20 cellular contexts compared by ENCODE assay signal in genomic region chr12:98544741-98545140, GRCh38.
"Had no signal": no experiment of that assay in that cellular context is flagged by ENCODE, and none has a peak within 500 bp of the region (broad histone marks: within the 10 kb centered on the region; RNA-seq: fewer than 3 reads in every experiment).

No MANE protein-coding gene starts in this region.

- H3K4me3 Mint-ChIP-seq: activated CD8-positive, alpha-beta memory T cell treated with anti-CD3 and anti-CD28 coated beads, Interleukin-2, amount 10 ng/mL, durations not matched to agents 7 days and 5 days; activated naive CD8-positive, alpha-beta T cell treated with anti-CD3 and anti-CD28 coated beads, Interleukin-2, amount 10 ng/mL, durations not matched to agents 7 days and 5 days; activated T-cell treated with anti-CD3 and anti-CD28 coated beads, Interleukin-2, amount 50 U/mL, for 4 hours; nephron progenitor cell; stimulated activated naive CD8-positive, alpha-beta T cell treated with anti-CD3 and anti-CD28 coated beads, Interleukin-15, Interleukin-2, amounts not matched to agents 100 ng/mL and 50 ng/mL, for 24 hours had no signal

- ATAC-seq: activated CD8-positive, alpha-beta memory T cell treated with anti-CD3 and anti-CD28 coated beads, Interleukin-2, amount 10 ng/mL, durations not matched to agents 7 days and 5 days; activated T-cell treated with anti-CD3 and anti-CD28 coated beads, Interleukin-2, amount 50 U/mL, for 4 hours; body of pancreas; gastroesophageal sphincter; left ventricle myocardium superior; upper lobe of right lung had no signal

- DNase-seq: activated CD4-positive, alpha-beta T cell treated with anti-CD3 and anti-CD28 coated beads for 1 hour; activated CD4-positive, alpha-beta T cell treated with anti-CD3 and anti-CD28 coated beads, Interleukin-2, amount 50 U/mL, for 48 hours; activated CD8-positive, alpha-beta memory T cell treated with anti-CD3 and anti-CD28 coated beads, Interleukin-2, amount 10 ng/mL, durations not matched to agents 7 days and 5 days; activated gamma-delta T cell; activated naive CD8-positive, alpha-beta T cell treated with anti-CD3 and anti-CD28 coated beads, Interleukin-2, amount 10 ng/mL, durations not matched to agents 7 days and 5 days; activated T-cell treated with anti-CD3 and anti-CD28 coated beads, Interleukin-2, amount 50 U/mL, for 4 hours; body of pancreas; cerebellar nuclear complex; dorsolateral prefrontal cortex; left ventricle myocardium superior; mesenchymal stem cell; nephron progenitor cell; sigmoid colon; stimulated activated CD4-positive, alpha-beta T cell treated with anti-CD3 and anti-CD28 coated beads, Interleukin-4, amount 100 ng/mL, for 1 hour; stimulated activated CD8-positive, alpha-beta memory T cell treated with anti-CD3 and anti-CD28 coated beads, Interleukin-4, amount 100 ng/mL, for 48 hours; T-helper 9 cell; testis; upper lobe of right lung had no signal

- H3K4me1 ChIP-seq: body of pancreas, gastroesophageal sphincter, sigmoid colon, testis, upper lobe of right lung had no signal

- H3K4me3 ChIP-seq: body of pancreas, dorsolateral prefrontal cortex, gastroesophageal sphincter, sigmoid colon, testis, upper lobe of right lung had no signal

- H3K9me3 Mint-ChIP-seq: activated naive CD8-positive, alpha-beta T cell treated with anti-CD3 and anti-CD28 coated beads, Interleukin-2, amount 10 ng/mL, durations not matched to agents 7 days and 5 days; activated T-cell treated with anti-CD3 and anti-CD28 coated beads, Interleukin-2, amount 50 U/mL, for 4 hours; nephron progenitor cell; stimulated activated naive CD8-positive, alpha-beta T cell treated with anti-CD3 and anti-CD28 coated beads, Interleukin-15, Interleukin-2, amounts not matched to agents 100 ng/mL and 50 ng/mL, for 24 hours had no signal

- H3K27me3 ChIP-seq: body of pancreas, dorsolateral prefrontal cortex, gastroesophageal sphincter, sigmoid colon, testis, upper lobe of right lung had no signal

- H3K4me1 Mint-ChIP-seq: nephron progenitor cell had no signal

- H3K9me3 ChIP-seq: body of pancreas, gastroesophageal sphincter, sigmoid colon, testis, upper lobe of right lung had no signal

- H3K27me3 Mint-ChIP-seq: activated CD8-positive, alpha-beta memory T cell treated with anti-CD3 and anti-CD28 coated beads, Interleukin-2, amount 10 ng/mL, durations not matched to agents 7 days and 5 days; activated naive CD8-positive, alpha-beta T cell treated with anti-CD3 and anti-CD28 coated beads, Interleukin-2, amount 10 ng/mL, durations not matched to agents 7 days and 5 days; stimulated activated naive CD8-positive, alpha-beta T cell treated with anti-CD3 and anti-CD28 coated beads, Interleukin-15, Interleukin-2, amounts not matched to agents 100 ng/mL and 50 ng/mL, for 24 hours had no signal

- H3K27ac Mint-ChIP-seq: activated CD8-positive, alpha-beta memory T cell treated with anti-CD3 and anti-CD28 coated beads, Interleukin-2, amount 10 ng/mL, durations not matched to agents 7 days and 5 days; activated naive CD8-positive, alpha-beta T cell treated with anti-CD3 and anti-CD28 coated beads, Interleukin-2, amount 10 ng/mL, durations not matched to agents 7 days and 5 days; stimulated activated naive CD8-positive, alpha-beta T cell treated with anti-CD3 and anti-CD28 coated beads, Interleukin-15, Interleukin-2, amounts not matched to agents 100 ng/mL and 50 ng/mL, for 24 hours had no signal

- H3K27ac ChIP-seq: body of pancreas, dorsolateral prefrontal cortex, gastroesophageal sphincter, sigmoid colon, testis, upper lobe of right lung had no signal
